Comparison of ENCODE assay signal across 28 cellular contexts in genomic region chr18:30072609-30073385, GRCh38.
"Had no signal": no experiment of that assay in that cellular context is flagged by ENCODE, and none has a peak within 500 bp of the region (broad histone marks: within the 10 kb centered on the region; RNA-seq: fewer than 3 reads in every experiment).

No MANE protein-coding gene starts in this region.

- ATAC-seq: effector memory CD8-positive, alpha-beta T cell; esophagus mucosa; foreskin keratinocyte; gastrocnemius medialis; gastroesophageal sphincter; heart left ventricle; heart right ventricle had no signal

- H3K27me3 ChIP-seq: colonic mucosa, dorsolateral prefrontal cortex, esophagus muscularis mucosa, esophagus squamous epithelium, foreskin keratinocyte, gastrocnemius medialis, gastroesophageal sphincter, heart left ventricle, heart right ventricle had no signal

- H3K4me1 ChIP-seq: colonic mucosa, esophagus muscularis mucosa, esophagus squamous epithelium, foreskin keratinocyte, gastrocnemius medialis, gastroesophageal sphincter, heart left ventricle, heart right ventricle had no signal

- H3K36me3 ChIP-seq: colonic mucosa, esophagus muscularis mucosa, esophagus squamous epithelium, gastrocnemius medialis, gastroesophageal sphincter, heart left ventricle, heart right ventricle had no signal

- FAIRE-seq: colon, endometrium, endothelial cell of umbilical vein, frontal cortex had no signal

- DNase-seq: colonic mucosa; cortex of kidney; dermis blood vessel endothelial cell; dorsolateral prefrontal cortex; effector CD4-positive, alpha-beta T cell; effector CD8-positive, alpha-beta T cell; effector memory CD4-positive, alpha-beta T cell; effector memory CD8-positive, alpha-beta T cell; endodermal cell; erythroblast; esophagus squamous epithelium; foreskin fibroblast; foreskin keratinocyte; foreskin melanocyte; gastrocnemius medialis; glutamatergic neuron; head of caudate nucleus; heart left ventricle; heart right ventricle had no signal

- H3K9me3 ChIP-seq: colonic mucosa, gastrocnemius medialis had no signal

- H3K4me3 ChIP-seq: colonic mucosa, coronary artery, dorsolateral prefrontal cortex, esophagus muscularis mucosa, esophagus squamous epithelium, gastrocnemius medialis, gastroesophageal sphincter, heart left ventricle, heart right ventricle had no signal

- H3K27ac ChIP-seq: colonic mucosa, coronary artery, dorsolateral prefrontal cortex, epithelial cell of prostate, esophagus muscularis mucosa, esophagus squamous epithelium, foreskin keratinocyte, gastrocnemius medialis, gastroesophageal sphincter, heart left ventricle, heart right ventricle had no signal
